In the genomic region with DNA sequence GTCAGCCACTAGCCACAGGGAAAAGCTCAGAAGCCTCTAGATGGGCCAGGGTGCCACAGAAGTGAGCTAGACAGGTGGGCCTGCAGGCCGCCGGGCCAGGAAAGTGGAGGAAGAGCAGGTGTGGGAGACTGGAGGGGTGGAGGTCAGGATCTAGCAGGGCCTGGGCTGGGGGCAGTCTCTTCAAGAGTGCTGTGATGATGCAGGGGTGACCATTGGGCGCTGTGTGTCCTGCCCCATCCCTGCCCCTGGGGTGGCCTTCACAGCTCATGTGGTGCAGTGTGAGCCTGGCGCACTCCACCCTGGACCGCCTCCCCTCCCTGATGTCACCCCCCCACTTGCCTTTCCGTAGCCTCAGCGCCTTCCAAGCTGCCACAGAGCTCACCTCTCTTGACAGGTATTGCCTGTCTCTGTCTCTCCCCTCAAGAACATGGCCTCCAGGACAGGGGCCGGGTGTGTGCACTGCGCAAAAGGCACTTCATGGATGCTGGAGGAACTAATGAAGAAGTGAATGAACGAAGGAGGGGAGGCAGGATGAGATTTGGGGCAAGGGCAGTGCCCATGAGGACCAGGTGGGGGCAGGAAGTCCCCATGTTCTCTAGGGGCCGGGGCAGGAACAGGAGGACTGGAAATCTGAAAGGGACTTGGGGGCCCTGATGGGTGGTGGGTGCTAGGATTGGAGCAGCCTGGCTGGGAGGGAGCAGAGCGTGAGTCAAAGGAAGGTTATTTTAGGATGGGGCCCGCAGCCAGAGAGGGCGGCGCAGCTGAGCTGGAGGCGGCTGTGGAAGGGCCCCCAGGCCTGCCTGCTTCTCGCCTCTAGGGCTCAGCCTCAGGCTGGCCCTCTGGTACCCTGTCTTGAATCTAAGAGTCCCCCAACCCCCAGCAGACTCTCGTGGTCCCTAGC, we compare ENCODE assay signal across 10 cellular contexts. TPM values are rescaled to one million over a fixed set of nuclear protein-coding genes. Genes with fewer than 3 reads are reported as not detected.
DNase-seq lines count a peak whose midpoint lies in the region; ATAC-seq and TF ChIP-seq lines count a peak whose summit lies in the region.
"Had no signal": no experiment of that assay in that cellular context is flagged by ENCODE, and none has a peak within 500 bp of the region (broad histone marks: within the 10 kb centered on the region; RNA-seq: fewer than 3 reads in every experiment).

No MANE protein-coding gene starts in this region.

- BruUV-seq in PC-9 (replicated peaks; lab: Mats Ljungman, UMichigan) = no TSS peak

- no peak overlapping the region for H3K4me3 Mint-ChIP-seq in naive B cell

- H3K27me3 ChIP-seq in PC-9 (ENCODE audit: insufficient read depth, low read depth) = no peaks in the 10 kb centered on the region

- H3K27ac Mint-ChIP-seq in naive B cell = peak overlapping the region in 4 of 6 donors; percentile 3 to 73 (median 26)

- H3K36me3 Mint-ChIP-seq in naive B cell = no peaks in the 10 kb centered on the region

- H3K9me2 ChIP-seq in PC-9 (ENCODE audit: insufficient read depth) = no peaks in the 10 kb centered on the region

- H3K4me1 Mint-ChIP-seq in naive B cell = peaks cover 28 to 51% (median 41%) of the 10 kb centered on the region in 3 donors

- no peaks in the 10 kb centered on the region for H3K9me3 ChIP-seq in PC-9 (ENCODE audit: insufficient read depth, low read depth)

- no peak overlapping the region for H2AFZ ChIP-seq in PC-9

- no peak overlapping the region for H3K27ac ChIP-seq in PC-9

- H3K4me3 ChIP-seq in AG04449 (ENCODE audit: low read depth, low read length) = no peak overlapping the region
- no peak overlapping the region for H3K4me3 ChIP-seq in PC-9

- POLR2A ChIA-PET in AG04449 (lab: Yijun Ruan, JAX) = interaction anchor here (0.6 to 1.0 kb wide), 2 partner anchors 9 to 10 kb away, joined by 3 read pairs; no protein-coding TSS in a partner anchor
- POLR2A ChIA-PET in PC-9 (lab: Charles Lee; ENCODE audit: unreplicated experiment) = no interaction called here

- H3K9me3 Mint-ChIP-seq in naive B cell = no peaks in the 10 kb centered on the region

- DNase-seq in AG04449 (ENCODE audit: low read depth, low spot score) = no peak
- peak; percentile 43 to 58 for DNase-seq in Kasumi-1 (lab: John Stamatoyannopoulos, UW)
- DNase-seq in cerebellum (ENCODE audit: low spot score) = peak; percentile 87
- no peak for DNase-seq in naive B cell
- DNase-seq in mesenteric fat pad (ENCODE audit: low spot score) = no peak
- no peak for DNase-seq in PC-9
- DNase-seq: activated CD4-positive, alpha-beta T cell treated with anti-CD3 and anti-CD28 coated beads for 4 hours; stimulated activated naive CD4-positive, alpha-beta T cell treated with Interleukin-2 at 50 U/mL for 16 hours had no signal

- peak; percentile 23 for TF ChIP-seq CTCF in AG04449 (IDR thresholded peaks at IDR 0.05; ENCODE audit: insufficient read depth, low read length, missing control alignments)
- TF ChIP-seq CTCF in PC-9 (conservative IDR thresholded peaks at IDR 0.05) = no peak

- H3K79me2 ChIP-seq in PC-9 (ENCODE audit: low read depth) = peaks cover 33% of the 10 kb centered on the region

- peaks cover 2% of the 10 kb centered on the region; the same call in 1 of the 2 replicates for H3F3A ChIP-seq in PC-9 (ENCODE audit: insufficient read depth, low read depth)

- no peak for ATAC-seq in naive B cell (ENCODE audit: low read depth in 2 of 2)
- no peak for ATAC-seq in HG02885 (IDR thresholded peaks at IDR 0.05; ENCODE audit: poor library complexity, unreplicated experiment)
- no peak for ATAC-seq in HG02970 (IDR thresholded peaks at IDR 0.05; ENCODE audit: low FRiP score, unreplicated experiment)

- peaks cover 55% of the 10 kb centered on the region for H4K20me1 ChIP-seq in PC-9 (ENCODE audit: insufficient read depth)

- H3K4me1 ChIP-seq in PC-9 (replicated peaks; ENCODE audit: insufficient read depth) = peaks cover 5% of the 10 kb centered on the region; the same call in 1 of the 2 replicates

- intact Hi-C loops in PC-9 (cut with micrococcal nuclease; ENCODE audit: unreplicated experiment) = no loop called here

- H3K27me3 Mint-ChIP-seq in naive B cell = no peaks in the 10 kb centered on the region

- H3K36me3 ChIP-seq in PC-9 (ENCODE audit: low read depth) = no peaks in the 10 kb centered on the region

- CTCF ChIA-PET in AG04449 (lab: Yijun Ruan, JAX) (interaction anchor here (0.6 to 2.0 kb wide), 7 partner anchors 8 to 422 kb away, joined by 3 to 6 read pairs (median 3); no protein-coding TSS in a partner anchor), PC-9 (lab: Charles Lee) (interaction anchor here (0.5 kb wide), 1 partner anchor 497 kb away, joined by 5 read pairs; no protein-coding TSS in a partner anchor)

- no peak overlapping the region for H3K4me2 ChIP-seq in PC-9

RNA-seq across cellular contexts. Expression of a gene that starts 6.6 kb away (rescaled TPM):
- total RNA-seq in cerebellum (32.2 TPM), mesenteric fat pad (63.3 TPM), PC-9 (2021) (56.6 and 65.2 TPM in 2 replicates)
- 10 to 100 TPM; 54.7 to 78.0 (median 61.8) TPM for polyA plus RNA-seq in naive B cell (ENCODE audit: low read depth in 6 of 6)

RNA-seq across cellular contexts. Expression of a gene that starts 12.2 kb away (rescaled TPM):
- 43.2 TPM for total RNA-seq in cerebellum
- polyA plus RNA-seq in naive B cell (ENCODE audit: low read depth in 6 of 6) = 10 to 100 TPM in 2 of 6 donors, 1 to 10 TPM in 4; 6.3 to 12.2 (median 8.6) TPM
- total RNA-seq in mesenteric fat pad = 18.3 TPM
- 129 and 142 TPM in 2 replicates for total RNA-seq in PC-9 (2021)

RNA-seq across cellular contexts. Expression of a gene that starts 28.3 kb away (rescaled TPM):
- total RNA-seq in cerebellum = 1.00 TPM
- 10 to 100 TPM in 4 of 6 donors, 1 to 10 TPM in 1, under 1 TPM in 1; 0.17 to 30.8 (median 17.9) TPM for polyA plus RNA-seq in naive B cell (ENCODE audit: low read depth in 6 of 6)
- 19.3 TPM for total RNA-seq in mesenteric fat pad
- not detected in 2 replicates for total RNA-seq in PC-9 (2021)

RNA-seq across cellular contexts. Expression of a gene that starts 39.8 kb away (rescaled TPM):
- total RNA-seq in cerebellum (0.36 TPM), mesenteric fat pad (5.9 TPM), PC-9 (2021) (15.1 and 17.2 TPM in 2 replicates)
- polyA plus RNA-seq in naive B cell (ENCODE audit: low read depth in 6 of 6) = not detected

Comparison
In these comparisons a context has a peak if more than half of its experiments do, and no peak if none do; other contexts are left out.
1. DNase-seq: peak in Kasumi-1 (2 of 2) and cerebellum (single experiment); none in AG04449 (single experiment), naive B cell (single experiment), mesenteric fat pad (single experiment) and PC-9 (0 of 2).
2. RNA of a gene that starts 28.3 kb away (total RNA-seq): 19.3 TPM in mesenteric fat pad (single experiment); 1.00 TPM in cerebellum (single experiment) and not detected in PC-9; every median in the first group is over 10 times any median in the second.